In genomic region chr1:17671741-17672140, GRCh38 we compare ENCODE assay signal across 17 cellular contexts.
DNase-seq lines count a peak whose midpoint lies in the region; ATAC-seq, FAIRE-seq and TF ChIP-seq lines count a peak whose summit lies in the region.
"Had no signal": no experiment of that assay in that cellular context is flagged by ENCODE, and none has a peak within 500 bp of the region (broad histone marks: within the 10 kb centered on the region; RNA-seq: fewer than 3 reads in every experiment).

No MANE protein-coding gene starts in this region.

- H3K9ac ChIP-seq in BLaER1 treated with 17β-estradiol and CSF1 and Interleukin-3, amounts not matched to agents 10 nM and 100 nM, result peak overlapping the region in 9 of 11 experiments; percentile 22 to 74 (median 56); a peak in 17 of 22 replicates
- H3K9ac ChIP-seq in GM12878 (ENCODE audit: control insufficient read depth, insufficient read depth, low read length), result no peak overlapping the region

- peak overlapping the region in 9 of 11 experiments; percentile 20 to 81 (median 70); a peak in 17 of 22 replicates for H3K27ac ChIP-seq in BLaER1 treated with 17β-estradiol and CSF1 and Interleukin-3, amounts not matched to agents 10 nM and 100 nM
- H3K27ac ChIP-seq in GM12878 (ENCODE audit: control insufficient read depth, insufficient read depth), result no peak overlapping the region
- H3K27ac ChIP-seq: HL-60 had no signal

- intact Hi-C loops in GM12878 (cut with micrococcal nuclease; ENCODE audit: unreplicated experiment), result no loop called here

- no peak overlapping the region for H2AFZ ChIP-seq in GM12878 (ENCODE audit: control insufficient read depth, low read depth, low read length)

- SMC1A ChIA-PET in GM12878 (lab: Charles Lee; ENCODE audit: uncharacterized antibody, unreplicated experiment), result no interaction called here

- peaks cover 12% of the 10 kb centered on the region for H3K36me3 Mint-ChIP-seq in HFFc6 (ENCODE audit: low read depth)
- H3K36me3 Mint-ChIP-seq in memory B cell, result no peaks in the 10 kb centered on the region

- peak overlapping the region in 4 of 10 experiments; percentile 6 to 30 (median 22); a peak in 3 of 20 replicates for H3K4me3 ChIP-seq in BLaER1 treated with 17β-estradiol and CSF1 and Interleukin-3, amounts not matched to agents 10 nM and 100 nM
- H3K4me3 ChIP-seq in GM12878, result no peak overlapping the region
- H3K4me3 ChIP-seq: ascending aorta had no signal

- FAIRE-seq in GM12878 (lab: Jason Lieb, UNC) (no peak), D721Med (lab: Jason Lieb, UNC) (no peak)
- FAIRE-seq: small intestine had no signal

- no peak overlapping the region for H3K27ac Mint-ChIP-seq in HFFc6
- peak overlapping the region; percentile 33 for H3K27ac Mint-ChIP-seq in memory B cell
- H3K27ac Mint-ChIP-seq: stimulated activated naive CD8-positive, alpha-beta T cell treated with anti-CD3 and anti-CD28 coated beads, Interleukin-15, amount 100 ng/mL, for 72 hours had no signal

- H3K27me3 Mint-ChIP-seq in HFFc6 (ENCODE audit: insufficient read depth), result peaks cover 10% of the 10 kb centered on the region
- peaks cover 4% of the 10 kb centered on the region for H3K27me3 Mint-ChIP-seq in memory B cell
- H3K27me3 Mint-ChIP-seq: stimulated activated naive CD8-positive, alpha-beta T cell treated with anti-CD3 and anti-CD28 coated beads, Interleukin-15, amount 100 ng/mL, for 72 hours had no signal

- no peaks in the 10 kb centered on the region for H3K9me3 ChIP-seq in BLaER1 treated with 17β-estradiol and CSF1 and Interleukin-3, amounts not matched to agents 10 nM and 100 nM (replicated peaks in 1 of 11)
- no peaks in the 10 kb centered on the region for H3K9me3 ChIP-seq in GM12878 (replicated peaks; ENCODE audit: control insufficient read depth, insufficient read depth, low read length)
- H3K9me3 ChIP-seq: ascending aorta had no signal

- H3K27me3 ChIP-seq in BLaER1 treated with 17β-estradiol and CSF1 and Interleukin-3, amounts not matched to agents 10 nM and 100 nM, result no peaks in the 10 kb centered on the region
- no peaks in the 10 kb centered on the region for H3K27me3 ChIP-seq in GM12878 (replicated peaks in 1 of 2; ENCODE audit: control insufficient read depth in 2 of 2, insufficient read depth in 2 of 2, low read length in 1 of 2)
- H3K27me3 ChIP-seq: ascending aorta had no signal

- TF ChIP-seq EP300 in GM12878 (IDR thresholded peaks at IDR 0.05; ENCODE audit: borderline replicate concordance in 1 of 2, control insufficient read depth in 1 of 2, low read depth in 2 of 2, low read length in 2 of 2), result no peak

- H3K79me2 ChIP-seq in GM12878 (ENCODE audit: control insufficient read depth, insufficient read depth, low read length), result no peaks in the 10 kb centered on the region

- H4K20me1 ChIP-seq in BLaER1 treated with 17β-estradiol and CSF1 and Interleukin-3, amounts not matched to agents 10 nM and 100 nM, result peaks cover 0 to 100% (median 90%) of the 10 kb centered on the region in 11 experiments; a peak in 20 of 22 replicates
- no peaks in the 10 kb centered on the region for H4K20me1 ChIP-seq in GM12878 (ENCODE audit: control insufficient read depth, insufficient read depth)

- BruUV-seq in GM12878 (replicated peaks; lab: Mats Ljungman, UMichigan), result no TSS peak

- peaks cover 0 to 96% (median 40%) of the 10 kb centered on the region in 11 experiments; a peak in 17 of 22 replicates for H3K36me3 ChIP-seq in BLaER1 treated with 17β-estradiol and CSF1 and Interleukin-3, amounts not matched to agents 10 nM and 100 nM
- H3K36me3 ChIP-seq in GM12878 (ENCODE audit: control insufficient read depth in 2 of 2, insufficient read depth in 2 of 2, low read length in 1 of 2), result no peaks in the 10 kb centered on the region

- peak overlapping the region; percentile 53 to 94 (median 87) for H3K4me2 ChIP-seq in BLaER1 treated with 17β-estradiol and CSF1 and Interleukin-3, amounts not matched to agents 10 nM and 100 nM
- H3K4me2 ChIP-seq in GM12878 (ENCODE audit: control insufficient read depth, insufficient read depth), result no peak overlapping the region

- H3K4me3 Mint-ChIP-seq in HFFc6 (no peak overlapping the region), memory B cell (peak overlapping the region; percentile 63)
- H3K4me3 Mint-ChIP-seq: stimulated activated naive CD8-positive, alpha-beta T cell treated with anti-CD3 and anti-CD28 coated beads, Interleukin-15, amount 100 ng/mL, for 72 hours had no signal

- peaks cover 74 to 97% (median 83%) of the 10 kb centered on the region in 10 experiments for H3K4me1 ChIP-seq in BLaER1 treated with 17β-estradiol and CSF1 and Interleukin-3, amounts not matched to agents 10 nM and 100 nM
- H3K4me1 ChIP-seq in GM12878 (ENCODE audit: control insufficient read depth, insufficient read depth, low read length), result no peaks in the 10 kb centered on the region

- in situ Hi-C loops in GM12878 (cut with MboI), result no loop called here

- peak; percentile 29; the same call in 1 of the 2 replicates for TF ChIP-seq CTCF in HFFc6 (IDR thresholded peaks at IDR 0.05)
- 0 out of 6 replicates have a peak, but pooled peaks of 1 of the 3 experiments have one; percentile 6 for TF ChIP-seq CTCF in GM12878 (IDR thresholded peaks at IDR 0.05 in 2 of 3, conservative IDR thresholded peaks at IDR 0.05 in 1 of 3; ENCODE audit: control insufficient read depth in 2 of 3, extremely low read depth in 1 of 3, insufficient read depth in 1 of 3, low read depth in 3 of 3, low read length in 3 of 3)
- TF ChIP-seq CTCF in D721Med (IDR thresholded peaks at IDR 0.05; ENCODE audit: insufficient read depth, missing control alignments), result no peak

- no peaks in the 10 kb centered on the region; the same call in 1 of the 2 replicates for H3K4me1 Mint-ChIP-seq in HFFc6 (ENCODE audit: low read depth)
- peaks cover 12% of the 10 kb centered on the region for H3K4me1 Mint-ChIP-seq in memory B cell
- H3K4me1 Mint-ChIP-seq: stimulated activated naive CD8-positive, alpha-beta T cell treated with anti-CD3 and anti-CD28 coated beads, Interleukin-15, amount 100 ng/mL, for 72 hours had no signal

- DNase-seq in HFFc6 (no peak), GM12878 (ENCODE audit: low read depth, low spot score) (no peak), memory B cell (ENCODE audit: low spot score in 2 of 2) (no peak), SIG-M5 (lab: John Stamatoyannopoulos, UW) (no peak), D721Med (ENCODE audit: insufficient read length, low spot score) (no peak), mucosa of gallbladder (ENCODE audit: low spot score) (no peak)
- DNase-seq in stimulated activated CD4-positive, alpha-beta T cell treated with anti-CD3 and anti-CD28 coated beads, Interleukin-2, amount 100 ng/mL, for 48 hours, result no peak
- DNase-seq: activated effector memory CD4-positive, alpha-beta T cell treated with anti-CD3 and anti-CD28 coated beads, Interleukin-2, amount 50 U/mL, for 16 hours; dermis blood vessel endothelial cell; KG1; NCI-H2107; small intestine; stimulated activated naive CD8-positive, alpha-beta T cell treated with anti-CD3 and anti-CD28 coated beads, Interleukin-15, amount 100 ng/mL, for 72 hours; SW 1271 had no signal

- RAD21 ChIA-PET in GM12878 (lab: Charles Lee; ENCODE audit: unreplicated experiment), result no interaction called here

- TF ChIP-seq POLR2A in GM12878 (IDR thresholded peaks at IDR 0.05; ENCODE audit: low read depth, low read length), result no peak

- TF ChIP-seq RAD21 in GM12878 (IDR thresholded peaks at IDR 0.05; ENCODE audit: insufficient read depth, low read depth, low read length), result no peak

- POLR2A ChIA-PET in GM12878 (lab: Charles Lee), result no interaction called here

- WGBS in GM12878 (ENCODE audit: insufficient coverage, insufficient replicate concordance, low lambda C conversion rate, missing lambda C conversion rate), result 19% methylated on average over 9 of the region's 10 CpGs

- ATAC-seq in GM12878, result peak; percentile 59
- ATAC-seq in memory B cell (ENCODE audit: low read depth), result peak; percentile 85
- ATAC-seq: stimulated activated naive CD8-positive, alpha-beta T cell treated with anti-CD3 and anti-CD28 coated beads, Interleukin-15, amount 100 ng/mL, for 72 hours had no signal

- H3K9me3 Mint-ChIP-seq in HFFc6 (no peaks in the 10 kb centered on the region; the same call in 1 of the 2 replicates), memory B cell (peaks cover 3% of the 10 kb centered on the region)

- CTCF ChIA-PET in GM12878 (lab: Yijun Ruan, JAX), result interaction anchor here (2.5 kb wide), 1 partner anchor 10 kb away, joined by 10 read pairs; no protein-coding TSS in a partner anchor

TF ChIP-seq in GM12878, 131 proteins besides CTCF, POLR2A, EP300 and RAD21 (continues in another document):
- TF ChIP-seq SRF (IDR thresholded peaks at IDR 0.05; ENCODE audit: low read depth in 2 of 2, low read length in 2 of 2) (no peak), CHD4 (IDR thresholded peaks at IDR 0.05) (no peak), MEF2B (IDR thresholded peaks at IDR 0.05; ENCODE audit: partially characterized antibody, poor library complexity, severe bottlenecking) (no peak), EED (IDR thresholded peaks at IDR 0.05; ENCODE audit: low read depth) (no peak), SREBF2 (IDR thresholded peaks at IDR 0.05; ENCODE audit: low read length) (no peak), ZBTB40 (IDR thresholded peaks at IDR 0.05; ENCODE audit: borderline replicate concordance) (no peak), YBX1 (IDR thresholded peaks at IDR 0.05) (no peak)
